1 cellular context compared by ENCODE assay signal in the genomic region with DNA sequence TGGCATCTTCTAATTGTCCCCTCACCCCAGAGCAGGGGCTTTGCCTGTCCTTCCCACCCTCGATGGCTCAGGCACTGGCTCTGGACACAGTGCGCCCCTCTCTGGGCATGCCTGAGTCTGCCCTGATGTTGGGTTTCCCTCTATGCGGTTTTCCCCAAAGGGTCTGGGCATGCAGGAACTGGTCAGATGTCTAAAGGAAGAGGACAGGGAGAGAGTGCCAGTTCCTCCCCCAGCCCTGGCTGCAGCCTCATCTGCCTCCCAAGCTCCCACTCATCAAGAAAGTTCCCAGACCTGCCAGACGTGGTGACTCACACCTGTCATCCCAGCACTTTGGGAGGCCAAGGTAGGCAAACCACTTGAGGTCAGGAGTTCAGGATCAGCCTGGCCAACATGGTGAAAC.
TF ChIP-seq lines count a peak whose summit lies in the region.

No MANE protein-coding gene starts in this region.

TF ChIP-seq in HCT116, 20 proteins besides CTCF, POLR2A, EP300 and RAD21 (continued from another document):
- TF ChIP-seq, protein P1, sequence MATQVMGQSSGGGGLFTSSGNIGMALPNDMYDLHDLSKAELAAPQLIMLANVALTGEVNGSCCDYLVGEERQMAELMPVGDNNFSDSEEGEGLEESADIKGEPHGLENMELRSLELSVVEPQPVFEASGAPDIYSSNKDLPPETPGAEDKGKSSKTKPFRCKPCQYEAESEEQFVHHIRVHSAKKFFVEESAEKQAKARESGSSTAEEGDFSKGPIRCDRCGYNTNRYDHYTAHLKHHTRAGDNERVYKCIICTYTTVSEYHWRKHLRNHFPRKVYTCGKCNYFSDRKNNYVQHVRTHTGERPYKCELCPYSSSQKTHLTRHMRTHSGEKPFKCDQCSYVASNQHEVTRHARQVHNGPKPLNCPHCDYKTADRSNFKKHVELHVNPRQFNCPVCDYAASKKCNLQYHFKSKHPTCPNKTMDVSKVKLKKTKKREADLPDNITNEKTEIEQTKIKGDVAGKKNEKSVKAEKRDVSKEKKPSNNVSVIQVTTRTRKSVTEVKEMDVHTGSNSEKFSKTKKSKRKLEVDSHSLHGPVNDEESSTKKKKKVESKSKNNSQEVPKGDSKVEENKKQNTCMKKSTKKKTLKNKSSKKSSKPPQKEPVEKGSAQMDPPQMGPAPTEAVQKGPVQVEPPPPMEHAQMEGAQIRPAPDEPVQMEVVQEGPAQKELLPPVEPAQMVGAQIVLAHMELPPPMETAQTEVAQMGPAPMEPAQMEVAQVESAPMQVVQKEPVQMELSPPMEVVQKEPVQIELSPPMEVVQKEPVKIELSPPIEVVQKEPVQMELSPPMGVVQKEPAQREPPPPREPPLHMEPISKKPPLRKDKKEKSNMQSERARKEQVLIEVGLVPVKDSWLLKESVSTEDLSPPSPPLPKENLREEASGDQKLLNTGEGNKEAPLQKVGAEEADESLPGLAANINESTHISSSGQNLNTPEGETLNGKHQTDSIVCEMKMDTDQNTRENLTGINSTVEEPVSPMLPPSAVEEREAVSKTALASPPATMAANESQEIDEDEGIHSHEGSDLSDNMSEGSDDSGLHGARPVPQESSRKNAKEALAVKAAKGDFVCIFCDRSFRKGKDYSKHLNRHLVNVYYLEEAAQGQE (IDR thresholded peaks at IDR 0.05; ENCODE audit: low read depth) = no peak
TF ChIP-seq in HCT116: peak in this region for 0.
